In the genomic region with DNA sequence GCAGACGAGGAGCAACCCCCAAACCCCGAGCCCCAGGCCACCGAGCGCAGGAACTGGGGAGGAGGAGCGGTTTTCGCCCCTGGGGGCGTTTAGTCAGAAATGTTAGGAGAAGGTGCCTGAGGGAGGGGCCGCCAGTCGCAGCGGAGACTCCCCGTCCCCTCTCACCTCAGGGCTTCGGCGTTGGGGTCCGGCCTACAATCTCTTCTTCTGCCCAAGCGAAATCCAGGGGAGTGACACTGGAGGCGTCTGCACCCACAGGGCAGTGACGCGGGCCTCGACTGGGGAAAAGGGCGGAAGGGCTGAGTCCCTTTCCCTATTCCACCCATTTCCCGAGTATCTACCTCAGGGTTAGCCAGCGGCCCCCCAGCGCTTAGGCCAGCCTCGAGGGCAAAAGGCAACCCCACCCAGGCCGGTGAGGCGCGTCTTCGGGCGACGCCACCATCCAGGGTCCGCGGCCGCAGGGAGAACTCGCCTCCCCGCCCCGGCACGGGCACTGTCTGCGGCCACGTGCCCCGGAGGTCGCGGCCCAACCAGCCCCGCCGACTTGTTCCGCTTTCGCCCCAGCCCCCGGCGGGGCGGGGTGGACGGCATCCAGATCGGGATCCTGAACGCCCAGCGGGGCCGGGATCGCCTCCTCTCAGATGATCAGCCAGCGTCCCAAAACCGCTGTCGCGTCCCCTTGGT, we compare ENCODE assay signal across 8 cellular contexts.
A peak's percentile ranks its signal among the peaks of the same experiment; 100 is the strongest.
DNase-seq lines count a peak whose midpoint lies in the region; ATAC-seq, FAIRE-seq and TF ChIP-seq lines count a peak whose summit lies in the region.
"Had no signal": no experiment of that assay in that cellular context is flagged by ENCODE, and none has a peak within 500 bp of the region (broad histone marks: within the 10 kb centered on the region; RNA-seq: fewer than 3 reads in every experiment).

No MANE protein-coding gene starts in this region.

- POLR2A ChIA-PET in activated B cell treated with CpG ODN at 0.5 μM for 24 hours (lab: Charles Lee) = no interaction called here

- H3K27me3 Mint-ChIP-seq in activated B cell treated with CpG ODN at 0.5 μM for 24 hours = peaks cover 79% of the 10 kb centered on the region

- FAIRE-seq in GM19239 (lab: Jason Lieb, UNC) = no peak

- H3K9me3 ChIP-seq in mucosa of rectum (ENCODE audit: control insufficient read depth in 2 of 2, low read length in 2 of 2) (no peaks in the 10 kb centered on the region), testis (no peaks in the 10 kb centered on the region)

- H3K4me1 ChIP-seq in mucosa of rectum (ENCODE audit: control insufficient read depth in 2 of 2, insufficient read depth in 2 of 2, low read length in 2 of 2) (peaks cover 0 to 10% of the 10 kb centered on the region in 2 donors), testis (peaks cover 6% of the 10 kb centered on the region)

- H3K27me3 ChIP-seq in mucosa of rectum (ENCODE audit: control insufficient read depth in 2 of 2, insufficient read depth in 2 of 2, low read length in 2 of 2) (peaks cover 54 to 55% of the 10 kb centered on the region in 2 donors), testis (no peaks in the 10 kb centered on the region)

- ATAC-seq in activated B cell treated with CpG ODN at 0.5 μM for 24 hours (ENCODE audit: low read depth) = peak; percentile 25

- H3K36me3 ChIP-seq in mucosa of rectum (ENCODE audit: control insufficient read depth in 2 of 2, insufficient read depth in 2 of 2, low read length in 2 of 2) = no peaks in the 10 kb centered on the region
- H3K36me3 ChIP-seq in testis (ENCODE audit: low read depth, missing control alignments) = no peaks in the 10 kb centered on the region

- peak overlapping the region; percentile 27 for H3K4me3 ChIP-seq in fibroblast of mammary gland (ENCODE audit: control insufficient read depth, low read depth, low read length)
- peak overlapping the region; percentile 20 to 27 for H3K4me3 ChIP-seq in mucosa of rectum (ENCODE audit: low read length in 2 of 2)
- peak overlapping the region; percentile 45 to 47 for H3K4me3 ChIP-seq in testis

- intact Hi-C loops in activated B cell treated with CpG ODN at 0.5 μM for 24 hours (cut with micrococcal nuclease) (loop anchor here (1.0 to 2.0 kb wide), 3 partner anchors 15 to 113 kb away; no protein-coding TSS in a partner anchor), testis (cut with DNase I; ENCODE audit: low total_unique reads) (no loop called here)

- no peak overlapping the region for H3K9ac ChIP-seq in mucosa of rectum (ENCODE audit: low read depth in 1 of 2, low read length in 2 of 2)

- TF ChIP-seq CTCF in activated B cell treated with CpG ODN at 0.5 μM for 24 hours (IDR thresholded peaks at IDR 0.05) (no peak), fibroblast of mammary gland (conservative IDR thresholded peaks at IDR 0.05; ENCODE audit: control insufficient read depth, insufficient read depth, low read depth, low read length) (no peak), testis (IDR thresholded peaks at IDR 0.05) (no peak)

- peak overlapping the region; percentile 50 for H3K4me3 Mint-ChIP-seq in activated B cell treated with CpG ODN at 0.5 μM for 24 hours

- H3K36me3 Mint-ChIP-seq in activated B cell treated with CpG ODN at 0.5 μM for 24 hours (ENCODE audit: low read depth) = no peaks in the 10 kb centered on the region

- TF ChIP-seq POLR2A in testis (IDR thresholded peaks at IDR 0.05) = no peak

- H3K27ac ChIP-seq in mucosa of rectum (ENCODE audit: low read depth in 2 of 2, low read length in 2 of 2) (no peak overlapping the region), testis (peak overlapping the region in 1 of 2 donors; percentile 8)

- no peaks in the 10 kb centered on the region for H3K9me3 Mint-ChIP-seq in activated B cell treated with CpG ODN at 0.5 μM for 24 hours

- H3K4me1 Mint-ChIP-seq in activated B cell treated with CpG ODN at 0.5 μM for 24 hours = peaks cover 23% of the 10 kb centered on the region

- CTCF ChIA-PET in activated B cell treated with CpG ODN at 0.5 μM for 24 hours (lab: Charles Lee) = no interaction called here

- DNase-seq in activated B cell treated with CpG ODN at 0.5 μM for 24 hours (no peak), fibroblast of mammary gland (ENCODE audit: low read depth) (no peak), testis (peak; percentile 19), NCI-H1694 treated with DMSO at 0.1 percent for 48 hours (lab: John Stamatoyannopoulos, UW) (no peak), GM19239 (ENCODE audit: insufficient read length, low spot score) (no peak), NCI-H774 (lab: John Stamatoyannopoulos, UW) (no peak)

- 11 to 16% methylated on average over 20 to 59 of the region's 59 CpGs for WGBS in testis, 2 donors

- no peak overlapping the region for H3K27ac Mint-ChIP-seq in activated B cell treated with CpG ODN at 0.5 μM for 24 hours
- H3K27ac Mint-ChIP-seq: activated naive CD4-positive, alpha-beta T cell treated with anti-CD3 and anti-CD28 coated beads, Interleukin-2, amount 50 U/mL, for 24 hours had no signal
